1 cellular context compared by ENCODE assay signal in the genomic region with DNA sequence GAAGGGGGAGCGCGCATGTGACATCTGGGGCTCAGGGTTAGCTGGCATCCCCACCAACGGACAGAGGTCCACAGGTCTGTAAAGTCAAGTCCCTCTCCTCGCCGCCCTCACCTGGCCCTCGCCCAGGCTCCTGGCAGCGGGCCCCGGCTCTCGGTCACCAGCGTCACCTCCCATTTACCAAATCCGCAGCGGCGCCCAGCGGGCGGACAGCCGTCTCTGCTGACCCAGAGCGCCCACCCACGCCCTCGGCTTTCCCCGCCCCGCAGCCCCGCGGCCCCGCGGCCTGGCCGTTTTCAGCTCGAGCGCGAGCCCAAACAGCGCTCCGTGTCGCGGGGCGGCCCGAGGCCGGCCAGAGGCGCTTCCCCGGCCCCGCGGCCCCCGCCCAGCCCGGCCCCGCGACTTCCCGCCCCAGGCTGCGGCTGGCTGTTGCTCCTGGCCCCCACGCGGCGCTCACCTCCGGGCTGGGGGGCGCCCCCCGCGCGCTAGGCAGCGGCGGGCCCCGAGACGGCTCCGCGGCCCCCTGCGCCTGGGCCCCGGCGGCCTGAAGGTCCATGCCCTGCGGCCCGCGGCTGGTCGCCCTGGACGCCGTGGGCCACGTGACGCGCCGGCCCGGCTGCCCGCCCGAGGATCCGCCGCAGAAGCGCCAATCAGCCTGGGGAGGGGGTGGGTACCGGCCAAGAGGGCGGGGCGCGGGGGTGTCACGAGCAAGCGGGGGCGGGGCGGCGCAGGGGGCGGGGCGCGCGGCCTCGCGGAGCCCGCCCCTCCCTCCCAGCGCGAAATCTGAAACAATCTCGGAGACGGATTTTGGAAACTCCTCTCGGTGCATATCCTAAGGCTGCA.
TF ChIP-seq lines count a peak whose summit lies in the region.

A gene with protein sequence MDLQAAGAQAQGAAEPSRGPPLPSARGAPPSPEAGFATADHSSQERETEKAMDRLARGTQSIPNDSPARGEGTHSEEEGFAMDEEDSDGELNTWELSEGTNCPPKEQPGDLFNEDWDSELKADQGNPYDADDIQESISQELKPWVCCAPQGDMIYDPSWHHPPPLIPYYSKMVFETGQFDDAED (minus strand): TSS at position 598 of the 840 bp plus-strand sequence. CDS start 45 bp downstream, at position 553.

TF ChIP-seq in K562, 482 proteins besides CTCF, POLR2A, EP300 and RAD21 (continued from another document and continues in another):
- TF ChIP-seq, protein P1, sequence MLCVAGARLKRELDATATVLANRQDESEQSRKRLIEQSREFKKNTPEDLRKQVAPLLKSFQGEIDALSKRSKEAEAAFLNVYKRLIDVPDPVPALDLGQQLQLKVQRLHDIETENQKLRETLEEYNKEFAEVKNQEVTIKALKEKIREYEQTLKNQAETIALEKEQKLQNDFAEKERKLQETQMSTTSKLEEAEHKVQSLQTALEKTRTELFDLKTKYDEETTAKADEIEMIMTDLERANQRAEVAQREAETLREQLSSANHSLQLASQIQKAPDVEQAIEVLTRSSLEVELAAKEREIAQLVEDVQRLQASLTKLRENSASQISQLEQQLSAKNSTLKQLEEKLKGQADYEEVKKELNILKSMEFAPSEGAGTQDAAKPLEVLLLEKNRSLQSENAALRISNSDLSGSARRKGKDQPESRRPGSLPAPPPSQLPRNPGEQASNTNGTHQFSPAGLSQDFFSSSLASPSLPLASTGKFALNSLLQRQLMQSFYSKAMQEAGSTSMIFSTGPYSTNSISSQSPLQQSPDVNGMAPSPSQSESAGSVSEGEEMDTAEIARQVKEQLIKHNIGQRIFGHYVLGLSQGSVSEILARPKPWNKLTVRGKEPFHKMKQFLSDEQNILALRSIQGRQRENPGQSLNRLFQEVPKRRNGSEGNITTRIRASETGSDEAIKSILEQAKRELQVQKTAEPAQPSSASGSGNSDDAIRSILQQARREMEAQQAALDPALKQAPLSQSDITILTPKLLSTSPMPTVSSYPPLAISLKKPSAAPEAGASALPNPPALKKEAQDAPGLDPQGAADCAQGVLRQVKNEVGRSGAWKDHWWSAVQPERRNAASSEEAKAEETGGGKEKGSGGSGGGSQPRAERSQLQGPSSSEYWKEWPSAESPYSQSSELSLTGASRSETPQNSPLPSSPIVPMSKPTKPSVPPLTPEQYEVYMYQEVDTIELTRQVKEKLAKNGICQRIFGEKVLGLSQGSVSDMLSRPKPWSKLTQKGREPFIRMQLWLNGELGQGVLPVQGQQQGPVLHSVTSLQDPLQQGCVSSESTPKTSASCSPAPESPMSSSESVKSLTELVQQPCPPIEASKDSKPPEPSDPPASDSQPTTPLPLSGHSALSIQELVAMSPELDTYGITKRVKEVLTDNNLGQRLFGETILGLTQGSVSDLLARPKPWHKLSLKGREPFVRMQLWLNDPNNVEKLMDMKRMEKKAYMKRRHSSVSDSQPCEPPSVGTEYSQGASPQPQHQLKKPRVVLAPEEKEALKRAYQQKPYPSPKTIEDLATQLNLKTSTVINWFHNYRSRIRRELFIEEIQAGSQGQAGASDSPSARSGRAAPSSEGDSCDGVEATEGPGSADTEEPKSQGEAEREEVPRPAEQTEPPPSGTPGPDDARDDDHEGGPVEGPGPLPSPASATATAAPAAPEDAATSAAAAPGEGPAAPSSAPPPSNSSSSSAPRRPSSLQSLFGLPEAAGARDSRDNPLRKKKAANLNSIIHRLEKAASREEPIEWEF (CRISPR knock-in tag; IDR thresholded peaks at IDR 0.05), result no peak
- no peak for TF ChIP-seq TGIF2 (CRISPR knock-in tag; IDR thresholded peaks at IDR 0.05)
- peak; percentile 45 for TF ChIP-seq TAF1 (IDR thresholded peaks at IDR 0.05; ENCODE audit: control insufficient read depth, extremely low read depth, insufficient read depth, low read length, severe bottlenecking)
- TF ChIP-seq ZNF165 (CRISPR knock-in tag; IDR thresholded peaks at IDR 0.05; ENCODE audit: borderline replicate concordance), result no peak
- TF ChIP-seq BRF1 (IDR thresholded peaks at IDR 0.05; ENCODE audit: borderline replicate concordance, extremely low read depth, insufficient read length), result no peak
- TF ChIP-seq TFAM (CRISPR knock-in tag; conservative IDR thresholded peaks at IDR 0.05), result no peak
- TF ChIP-seq DIDO1 (tag; IDR thresholded peaks at IDR 0.05; ENCODE audit: low read depth), result no peak
- TF ChIP-seq ZFPM2 (CRISPR knock-in tag; IDR thresholded peaks at IDR 0.05), result no peak
- no peak for TF ChIP-seq SMARCC2 (IDR thresholded peaks at IDR 0.05; ENCODE audit: low read depth)
- TF ChIP-seq, protein P2, sequence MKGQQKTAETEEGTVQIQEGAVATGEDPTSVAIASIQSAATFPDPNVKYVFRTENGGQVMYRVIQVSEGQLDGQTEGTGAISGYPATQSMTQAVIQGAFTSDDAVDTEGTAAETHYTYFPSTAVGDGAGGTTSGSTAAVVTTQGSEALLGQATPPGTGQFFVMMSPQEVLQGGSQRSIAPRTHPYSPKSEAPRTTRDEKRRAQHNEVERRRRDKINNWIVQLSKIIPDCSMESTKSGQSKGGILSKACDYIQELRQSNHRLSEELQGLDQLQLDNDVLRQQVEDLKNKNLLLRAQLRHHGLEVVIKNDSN (CRISPR knock-in tag; IDR thresholded peaks at IDR 0.05), result peak; percentile 78
- no peak for TF ChIP-seq ESRRB (CRISPR knock-in tag; IDR thresholded peaks at IDR 0.05; ENCODE audit: borderline replicate concordance)
- peak; percentile 45 for TF ChIP-seq CCNT2 (IDR thresholded peaks at IDR 0.05; ENCODE audit: borderline replicate concordance, extremely low read depth, insufficient read length, low read depth, low read length)
- no peak for TF ChIP-seq MAZ (CRISPR knock-in tag; conservative IDR thresholded peaks at IDR 0.05 in 1 of 2, IDR thresholded peaks at IDR 0.05 in 1 of 2)
- TF ChIP-seq, protein P3, sequence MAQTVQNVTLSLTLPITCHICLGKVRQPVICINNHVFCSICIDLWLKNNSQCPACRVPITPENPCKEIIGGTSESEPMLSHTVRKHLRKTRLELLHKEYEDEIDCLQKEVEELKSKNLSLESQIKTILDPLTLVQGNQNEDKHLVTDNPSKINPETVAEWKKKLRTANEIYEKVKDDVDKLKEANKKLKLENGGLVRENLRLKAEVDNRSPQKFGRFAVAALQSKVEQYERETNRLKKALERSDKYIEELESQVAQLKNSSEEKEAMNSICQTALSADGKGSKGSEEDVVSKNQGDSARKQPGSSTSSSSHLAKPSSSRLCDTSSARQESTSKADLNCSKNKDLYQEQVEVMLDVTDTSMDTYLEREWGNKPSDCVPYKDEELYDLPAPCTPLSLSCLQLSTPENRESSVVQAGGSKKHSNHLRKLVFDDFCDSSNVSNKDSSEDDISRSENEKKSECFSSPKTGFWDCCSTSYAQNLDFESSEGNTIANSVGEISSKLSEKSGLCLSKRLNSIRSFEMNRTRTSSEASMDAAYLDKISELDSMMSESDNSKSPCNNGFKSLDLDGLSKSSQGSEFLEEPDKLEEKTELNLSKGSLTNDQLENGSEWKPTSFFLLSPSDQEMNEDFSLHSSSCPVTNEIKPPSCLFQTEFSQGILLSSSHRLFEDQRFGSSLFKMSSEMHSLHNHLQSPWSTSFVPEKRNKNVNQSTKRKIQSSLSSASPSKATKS (CRISPR knock-in tag; IDR thresholded peaks at IDR 0.05), result no peak
- TF ChIP-seq, protein P4, sequence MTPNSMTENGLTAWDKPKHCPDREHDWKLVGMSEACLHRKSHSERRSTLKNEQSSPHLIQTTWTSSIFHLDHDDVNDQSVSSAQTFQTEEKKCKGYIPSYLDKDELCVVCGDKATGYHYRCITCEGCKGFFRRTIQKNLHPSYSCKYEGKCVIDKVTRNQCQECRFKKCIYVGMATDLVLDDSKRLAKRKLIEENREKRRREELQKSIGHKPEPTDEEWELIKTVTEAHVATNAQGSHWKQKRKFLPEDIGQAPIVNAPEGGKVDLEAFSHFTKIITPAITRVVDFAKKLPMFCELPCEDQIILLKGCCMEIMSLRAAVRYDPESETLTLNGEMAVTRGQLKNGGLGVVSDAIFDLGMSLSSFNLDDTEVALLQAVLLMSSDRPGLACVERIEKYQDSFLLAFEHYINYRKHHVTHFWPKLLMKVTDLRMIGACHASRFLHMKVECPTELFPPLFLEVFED (CRISPR knock-in tag; conservative IDR thresholded peaks at IDR 0.05), result no peak
- peak; percentile 65 for TF ChIP-seq SIN3B (IDR thresholded peaks at IDR 0.05; ENCODE audit: low read depth)
- TF ChIP-seq, protein P5, sequence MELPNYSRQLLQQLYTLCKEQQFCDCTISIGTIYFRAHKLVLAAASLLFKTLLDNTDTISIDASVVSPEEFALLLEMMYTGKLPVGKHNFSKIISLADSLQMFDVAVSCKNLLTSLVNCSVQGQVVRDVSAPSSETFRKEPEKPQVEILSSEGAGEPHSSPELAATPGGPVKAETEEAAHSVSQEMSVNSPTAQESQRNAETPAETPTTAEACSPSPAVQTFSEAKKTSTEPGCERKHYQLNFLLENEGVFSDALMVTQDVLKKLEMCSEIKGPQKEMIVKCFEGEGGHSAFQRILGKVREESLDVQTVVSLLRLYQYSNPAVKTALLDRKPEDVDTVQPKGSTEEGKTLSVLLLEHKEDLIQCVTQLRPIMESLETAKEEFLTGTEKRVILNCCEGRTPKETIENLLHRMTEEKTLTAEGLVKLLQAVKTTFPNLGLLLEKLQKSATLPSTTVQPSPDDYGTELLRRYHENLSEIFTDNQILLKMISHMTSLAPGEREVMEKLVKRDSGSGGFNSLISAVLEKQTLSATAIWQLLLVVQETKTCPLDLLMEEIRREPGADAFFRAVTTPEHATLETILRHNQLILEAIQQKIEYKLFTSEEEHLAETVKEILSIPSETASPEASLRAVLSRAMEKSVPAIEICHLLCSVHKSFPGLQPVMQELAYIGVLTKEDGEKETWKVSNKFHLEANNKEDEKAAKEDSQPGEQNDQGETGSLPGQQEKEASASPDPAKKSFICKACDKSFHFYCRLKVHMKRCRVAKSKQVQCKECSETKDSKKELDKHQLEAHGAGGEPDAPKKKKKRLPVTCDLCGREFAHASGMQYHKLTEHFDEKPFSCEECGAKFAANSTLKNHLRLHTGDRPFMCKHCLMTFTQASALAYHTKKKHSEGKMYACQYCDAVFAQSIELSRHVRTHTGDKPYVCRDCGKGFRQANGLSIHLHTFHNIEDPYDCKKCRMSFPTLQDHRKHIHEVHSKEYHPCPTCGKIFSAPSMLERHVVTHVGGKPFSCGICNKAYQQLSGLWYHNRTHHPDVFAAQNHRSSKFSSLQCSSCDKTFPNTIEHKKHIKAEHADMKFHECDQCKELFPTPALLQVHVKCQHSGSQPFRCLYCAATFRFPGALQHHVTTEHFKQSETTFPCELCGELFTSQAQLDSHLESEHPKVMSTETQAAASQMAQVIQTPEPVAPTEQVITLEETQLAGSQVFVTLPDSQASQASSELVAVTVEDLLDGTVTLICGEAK (IDR thresholded peaks at IDR 0.05), result no peak
- TF ChIP-seq, protein P5 (CRISPR knock-in tag; IDR thresholded peaks at IDR 0.05), result no peak
- TF ChIP-seq, protein P6, sequence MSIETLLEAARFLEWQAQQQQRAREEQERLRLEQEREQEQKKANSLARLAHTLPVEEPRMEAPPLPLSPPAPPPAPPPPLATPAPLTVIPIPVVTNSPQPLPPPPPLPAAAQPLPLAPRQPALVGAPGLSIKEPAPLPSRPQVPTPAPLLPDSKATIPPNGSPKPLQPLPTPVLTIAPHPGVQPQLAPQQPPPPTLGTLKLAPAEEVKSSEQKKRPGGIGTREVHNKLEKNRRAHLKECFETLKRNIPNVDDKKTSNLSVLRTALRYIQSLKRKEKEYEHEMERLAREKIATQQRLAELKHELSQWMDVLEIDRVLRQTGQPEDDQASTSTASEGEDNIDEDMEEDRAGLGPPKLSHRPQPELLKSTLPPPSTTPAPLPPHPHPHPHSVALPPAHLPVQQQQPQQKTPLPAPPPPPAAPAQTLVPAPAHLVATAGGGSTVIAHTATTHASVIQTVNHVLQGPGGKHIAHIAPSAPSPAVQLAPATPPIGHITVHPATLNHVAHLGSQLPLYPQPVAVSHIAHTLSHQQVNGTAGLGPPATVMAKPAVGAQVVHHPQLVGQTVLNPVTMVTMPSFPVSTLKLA (conservative IDR thresholded peaks at IDR 0.05), result peak in 1 of 2 experiments; percentile 41; a peak in 1 of 4 replicates
- no peak for TF ChIP-seq ZKSCAN1 (IDR thresholded peaks at IDR 0.05; ENCODE audit: low read depth, low read length)
- no peak for TF ChIP-seq CBX3 (IDR thresholded peaks at IDR 0.05; ENCODE audit: borderline replicate concordance in 1 of 2, low read length in 2 of 2)
- peak; percentile 23; the same call in 1 of the 2 replicates for TF ChIP-seq FOSL1 (tag; conservative IDR thresholded peaks at IDR 0.05)
- TF ChIP-seq MYBL2 (IDR thresholded peaks at IDR 0.05; ENCODE audit: low read depth), result no peak
- no peak for TF ChIP-seq MYBL2 (CRISPR knock-in tag; IDR thresholded peaks at IDR 0.05; ENCODE audit: borderline replicate concordance)
- peak; percentile 84 for TF ChIP-seq RB1 (IDR thresholded peaks at IDR 0.05; ENCODE audit: low read depth)
- TF ChIP-seq CAMTA2 (CRISPR knock-in tag; conservative IDR thresholded peaks at IDR 0.05), result no peak
- no peak for TF ChIP-seq ZNF436 (CRISPR knock-in tag; IDR thresholded peaks at IDR 0.05)
- no peak for TF ChIP-seq CSDE1 (IDR thresholded peaks at IDR 0.05)
